Comparison of ENCODE assay signal across 10 cellular contexts in genomic region chr6:121354764-121355163, GRCh38. TPM values are rescaled to one million over a fixed set of nuclear protein-coding genes. Genes with fewer than 3 reads are reported as not detected.
A peak's percentile ranks its signal among the peaks of the same experiment; 100 is the strongest.
DNase-seq lines count a peak whose midpoint lies in the region; TF ChIP-seq lines count a peak whose summit lies in the region.
"Had no signal": no experiment of that assay in that cellular context is flagged by ENCODE, and none has a peak within 500 bp of the region (broad histone marks: within the 10 kb centered on the region; RNA-seq: fewer than 3 reads in every experiment).

No MANE protein-coding gene starts in this region.

- H3F3A ChIP-seq in Loucy (ENCODE audit: low read depth), result no peaks in the 10 kb centered on the region

- H2AFZ ChIP-seq in Loucy (ENCODE audit: low read length) (no peak overlapping the region), osteoblast (ENCODE audit: low read length) (no peak overlapping the region)

- H4K20me1 ChIP-seq in Loucy (ENCODE audit: insufficient read depth, low read length, poor library complexity, severe bottlenecking), result no peaks in the 10 kb centered on the region
- no peaks in the 10 kb centered on the region for H4K20me1 ChIP-seq in osteoblast (ENCODE audit: insufficient read depth, low read length)

- H3K9me3 ChIP-seq in Loucy (ENCODE audit: insufficient read depth, low read depth, low read length), result no peaks in the 10 kb centered on the region
- H3K9me3 ChIP-seq in osteoblast (ENCODE audit: low read depth, low read length), result no peaks in the 10 kb centered on the region
- H3K9me3 ChIP-seq: vagina had no signal

- no peak overlapping the region for H3K4me3 ChIP-seq in Loucy (ENCODE audit: low read length, poor library complexity, severe bottlenecking)
- H3K4me3 ChIP-seq in brain microvascular endothelial cell (ENCODE audit: low read depth, low read length), result no peak overlapping the region
- no peak overlapping the region for H3K4me3 ChIP-seq in osteoblast (ENCODE audit: insufficient read depth, low read length)
- H3K4me3 ChIP-seq: vagina had no signal

- no peaks in the 10 kb centered on the region for H3K79me2 ChIP-seq in Loucy (ENCODE audit: insufficient read depth, low read length)
- no peaks in the 10 kb centered on the region for H3K79me2 ChIP-seq in osteoblast (ENCODE audit: insufficient read depth, low read length)

- H3K4me1 ChIP-seq in Loucy (ENCODE audit: insufficient read depth, low read length, poor library complexity, severe bottlenecking) (no peaks in the 10 kb centered on the region), osteoblast (ENCODE audit: insufficient read depth, low read length) (no peaks in the 10 kb centered on the region)
- H3K4me1 ChIP-seq: vagina had no signal

- no peak overlapping the region for H3K4me3 Mint-ChIP-seq in activated T-cell treated with anti-CD3 and anti-CD28 coated beads, Interleukin-2, amount 50 U/mL, for 24 hours
- H3K4me3 Mint-ChIP-seq: memory B cell had no signal

- peak; percentile 61 for TF ChIP-seq CTCF in Loucy (conservative IDR thresholded peaks at IDR 0.05; ENCODE audit: low read length)
- TF ChIP-seq CTCF in brain microvascular endothelial cell (IDR thresholded peaks at IDR 0.05; ENCODE audit: low read depth, low read length, missing control alignments), result peak; percentile 70
- TF ChIP-seq CTCF in osteoblast (IDR thresholded peaks at IDR 0.05; ENCODE audit: extremely low read depth, low read depth, low read length), result peak; percentile 49

- H3K4me1 Mint-ChIP-seq in activated T-cell treated with anti-CD3 and anti-CD28 coated beads, Interleukin-2, amount 50 U/mL, for 24 hours (ENCODE audit: low read depth), result no peaks in the 10 kb centered on the region
- H3K4me1 Mint-ChIP-seq: memory B cell had no signal

- no peak overlapping the region for H3K9ac ChIP-seq in Loucy (ENCODE audit: low read depth, low read length, poor library complexity, severe bottlenecking)

- in situ Hi-C loops in brain microvascular endothelial cell (cut with HindIII; ENCODE audit: low pct_ligation_motif_present, low sequenced_read_pairs), result no loop called here

- H3K36me3 ChIP-seq in Loucy (ENCODE audit: insufficient read depth, low read length) (no peaks in the 10 kb centered on the region), brain microvascular endothelial cell (replicated peaks) (no peaks in the 10 kb centered on the region), osteoblast (ENCODE audit: insufficient read depth, low read length) (no peaks in the 10 kb centered on the region)
- H3K36me3 ChIP-seq: vagina had no signal

- H3K27me3 ChIP-seq in Loucy (ENCODE audit: insufficient read depth, low read length, poor library complexity, severe bottlenecking) (no peaks in the 10 kb centered on the region), brain microvascular endothelial cell (replicated peaks) (no peaks in the 10 kb centered on the region), osteoblast (ENCODE audit: insufficient read depth, low read length) (no peaks in the 10 kb centered on the region)
- H3K27me3 ChIP-seq: vagina had no signal

- peaks cover 32% of the 10 kb centered on the region for H3K27me3 Mint-ChIP-seq in activated T-cell treated with anti-CD3 and anti-CD28 coated beads, Interleukin-2, amount 50 U/mL, for 24 hours

- no peaks in the 10 kb centered on the region for H3K9me3 Mint-ChIP-seq in activated T-cell treated with anti-CD3 and anti-CD28 coated beads, Interleukin-2, amount 50 U/mL, for 24 hours
- H3K9me3 Mint-ChIP-seq: memory B cell had no signal

- H3K36me3 Mint-ChIP-seq in activated T-cell treated with anti-CD3 and anti-CD28 coated beads, Interleukin-2, amount 50 U/mL, for 24 hours (ENCODE audit: low read depth), result no peaks in the 10 kb centered on the region
- H3K36me3 Mint-ChIP-seq: memory B cell had no signal

- no peak overlapping the region for H3K27ac Mint-ChIP-seq in activated T-cell treated with anti-CD3 and anti-CD28 coated beads, Interleukin-2, amount 50 U/mL, for 24 hours
- H3K27ac Mint-ChIP-seq: memory B cell had no signal

- H3K9me2 ChIP-seq in Loucy (replicated peaks; ENCODE audit: low read depth, low read length), result no peaks in the 10 kb centered on the region

- H3K4me2 ChIP-seq in Loucy (ENCODE audit: low read depth, low read length, poor library complexity, severe bottlenecking) (no peak overlapping the region), osteoblast (ENCODE audit: insufficient read depth, low read length) (no peak overlapping the region)

- peak; percentile 3 for DNase-seq in EH (ENCODE audit: low read depth)
- no peak for DNase-seq in brain microvascular endothelial cell
- DNase-seq in osteoblast (ENCODE audit: insufficient read length, low spot score, missing footprints), result no peak
- no peak for DNase-seq in SKM-1 treated with dmso at 0.1 percent for 144 hours (lab: John Stamatoyannopoulos, UW; ENCODE audit: unreplicated experiment)
- no peak for DNase-seq in activated T-cell treated with anti-CD3 and anti-CD28 coated beads, Interleukin-2, amount 50 U/mL, for 24 hours
- no peak for DNase-seq in HPDE6-E6E7 (ENCODE audit: extremely low spot score)
- DNase-seq: NCI-H2171 treated with DMSO at 0.1 percent for 48 hours had no signal

- H3K27ac ChIP-seq in brain microvascular endothelial cell, result no peak overlapping the region
- no peak overlapping the region for H3K27ac ChIP-seq in osteoblast (ENCODE audit: low read depth, low read length)
- H3K27ac ChIP-seq: vagina had no signal

RNA-seq across cellular contexts. Expression of gene TBC1D32, which starts 20.5 kb away (rescaled TPM):
- 15.9 and 17.4 TPM in 2 replicates for total RNA-seq in osteoblast
